14 cellular contexts compared by ENCODE assay signal in genomic region chr6:43761666-43762409, GRCh38.
"Had no signal": no experiment of that assay in that cellular context is flagged by ENCODE, and none has a peak within 500 bp of the region (broad histone marks: within the 10 kb centered on the region; RNA-seq: fewer than 3 reads in every experiment).

No MANE protein-coding gene starts in this region.

- H3K36me3 ChIP-seq: tibial nerve, uterus, WERI-Rb-1 had no signal

- H3K27ac Mint-ChIP-seq: activated naive CD8-positive, alpha-beta T cell treated with anti-CD3 and anti-CD28 coated beads for 36 hours; activated T-helper 1 cell treated with anti-CD3 and anti-CD28 coated beads, Interleukin-12 subunit alpha, Interleukin-12 subunit beta, Interleukin-2, Interleukin-4 antibody, amounts not matched to agents 30 ng/mL and 10 ng/mL and 1 ng/mL, durations not matched to agents 14 hours and 24 hours and 36 hours; naive B cell; stimulated activated naive CD8-positive, alpha-beta T cell treated with anti-CD3 and anti-CD28 coated beads, Interleukin-15, Interleukin-2, amounts not matched to agents 100 ng/mL and 50 ng/mL, for 24 hours had no signal

- H3K9me3 ChIP-seq: body of pancreas, mucosa of descending colon, tibial nerve, uterus had no signal

- H3K27me3 Mint-ChIP-seq: activated naive CD8-positive, alpha-beta T cell treated with anti-CD3 and anti-CD28 coated beads for 36 hours had no signal

- DNase-seq: activated CD4-positive, alpha-beta T cell treated with anti-CD3 and anti-CD28 coated beads, Interleukin-2, amount 50 U/mL, for 4 hours; activated naive CD8-positive, alpha-beta T cell treated with anti-CD3 and anti-CD28 coated beads for 36 hours; amniotic stem cell; mesenchymal stem cell; naive B cell; T-helper 2 cell; uterus; WERI-Rb-1 had no signal

- H3K9me3 Mint-ChIP-seq: activated naive CD8-positive, alpha-beta T cell treated with anti-CD3 and anti-CD28 coated beads for 36 hours; activated T-helper 1 cell treated with anti-CD3 and anti-CD28 coated beads, Interleukin-12 subunit alpha, Interleukin-12 subunit beta, Interleukin-2, Interleukin-4 antibody, amounts not matched to agents 30 ng/mL and 10 ng/mL and 1 ng/mL, durations not matched to agents 14 hours and 24 hours and 36 hours; naive B cell; stimulated activated naive CD8-positive, alpha-beta T cell treated with anti-CD3 and anti-CD28 coated beads, Interleukin-15, Interleukin-2, amounts not matched to agents 100 ng/mL and 50 ng/mL, for 24 hours had no signal

- ATAC-seq: body of pancreas, mucosa of descending colon had no signal

- H3K36me3 Mint-ChIP-seq: activated naive CD8-positive, alpha-beta T cell treated with anti-CD3 and anti-CD28 coated beads for 36 hours; naive B cell had no signal

- H3K4me3 Mint-ChIP-seq: activated naive CD8-positive, alpha-beta T cell treated with anti-CD3 and anti-CD28 coated beads for 36 hours; activated T-helper 1 cell treated with anti-CD3 and anti-CD28 coated beads, Interleukin-12 subunit alpha, Interleukin-12 subunit beta, Interleukin-2, Interleukin-4 antibody, amounts not matched to agents 30 ng/mL and 10 ng/mL and 1 ng/mL, durations not matched to agents 14 hours and 24 hours and 36 hours; naive B cell; stimulated activated naive CD8-positive, alpha-beta T cell treated with anti-CD3 and anti-CD28 coated beads, Interleukin-15, Interleukin-2, amounts not matched to agents 100 ng/mL and 50 ng/mL, for 24 hours had no signal

- H3K4me3 ChIP-seq: body of pancreas, dorsolateral prefrontal cortex, mucosa of descending colon, tibial nerve, uterus had no signal

- H3K27me3 ChIP-seq: body of pancreas, dorsolateral prefrontal cortex, tibial nerve, uterus had no signal
